Comparison of ENCODE assay signal across 2 cellular contexts in genomic region chr5:107564896-107565295, GRCh38.
TF ChIP-seq lines count a peak whose summit lies in the region.

No MANE protein-coding gene starts in this region.

TF ChIP-seq in GM23338, 12 proteins besides CTCF, POLR2A, EP300 and RAD21 (continued from another document):
- TF ChIP-seq ZNF462 (CRISPR knock-in tag; IDR thresholded peaks at IDR 0.05) = no peak
- no peak for TF ChIP-seq POLR2AphosphoS5 (IDR thresholded peaks at IDR 0.05; ENCODE audit: low read depth)
- TF ChIP-seq REST (IDR thresholded peaks at IDR 0.05; ENCODE audit: unreplicated experiment) = no peak
- TF ChIP-seq STAT1 (IDR thresholded peaks at IDR 0.05; ENCODE audit: unreplicated experiment) = no peak
- no peak for TF ChIP-seq ETS1 (IDR thresholded peaks at IDR 0.05)

TF ChIP-seq in SK-N-SH treated with all-trans-retinoic acid at 6 μM for 48 hours, 23 proteins besides CTCF, POLR2A, EP300 and RAD21 (continued from another document):
- TF ChIP-seq PATZ1 (CRISPR knock-in tag; IDR thresholded peaks at IDR 0.05; ENCODE audit: borderline replicate concordance) (no peak), ZFP3 (CRISPR knock-in tag; IDR thresholded peaks at IDR 0.05) (no peak)
